18 cellular contexts compared by ENCODE assay signal in the genomic region with DNA sequence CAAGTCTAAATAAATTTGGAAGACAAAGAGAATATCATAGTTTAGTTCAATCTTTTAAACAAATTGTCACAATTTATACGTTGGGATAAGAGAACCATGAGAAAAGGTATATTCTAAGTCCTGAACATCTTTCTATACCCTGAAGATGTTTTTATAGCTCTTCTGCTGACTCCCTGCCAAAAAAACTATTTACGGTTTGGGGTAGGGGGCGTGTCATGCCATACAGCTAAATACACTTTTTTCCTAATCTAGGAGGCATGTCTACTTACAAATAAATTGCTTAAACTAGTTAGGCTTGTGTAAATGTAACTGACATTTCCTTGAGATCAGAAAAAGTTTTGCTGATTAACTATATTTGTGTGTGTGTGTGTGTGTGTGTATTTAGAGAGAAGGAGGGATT.
DNase-seq lines count a peak whose midpoint lies in the region; ATAC-seq, FAIRE-seq and TF ChIP-seq lines count a peak whose summit lies in the region.
"Had no signal": no experiment of that assay in that cellular context is flagged by ENCODE, and none has a peak within 500 bp of the region (broad histone marks: within the 10 kb centered on the region; RNA-seq: fewer than 3 reads in every experiment).

No MANE protein-coding gene starts in this region.

- H3K36me3 Mint-ChIP-seq in activated T-cell treated with anti-CD3 and anti-CD28 coated beads, Interleukin-2, amount 50 U/mL, for 72 hours (ENCODE audit: insufficient read depth in 2 of 2) = peaks cover 0 to 1% of the 10 kb centered on the region in 2 donors

- TF ChIP-seq CTCF in A549 (IDR thresholded peaks at IDR 0.05) = no peak
- TF ChIP-seq CTCF in endothelial cell of umbilical vein (IDR thresholded peaks at IDR 0.05; ENCODE audit: extremely low read depth in 1 of 2, insufficient read depth in 1 of 2, low read depth in 1 of 2, low read length in 2 of 2) = no peak
- no peak for TF ChIP-seq CTCF in upper lobe of right lung (IDR thresholded peaks at IDR 0.05)

- H3K9me3 ChIP-seq in A549 (no peaks in the 10 kb centered on the region), endothelial cell of umbilical vein (replicated peaks; ENCODE audit: control insufficient read depth, insufficient read depth, low read length) (no peaks in the 10 kb centered on the region), upper lobe of right lung (no peaks in the 10 kb centered on the region)
- peaks cover 0 to 4% (median 0%) of the 10 kb centered on the region in 11 experiments; a peak in 1 of 22 replicates for H3K9me3 ChIP-seq in BLaER1 treated with 17β-estradiol and CSF1 and Interleukin-3, amounts not matched to agents 10 nM and 100 nM (replicated peaks in 1 of 11)
- H3K9me3 ChIP-seq: BE2C had no signal

- 6% methylated on average over 3 of the region's 3 CpGs for WGBS in A549 (ENCODE audit: missing lambda C conversion rate)

- peaks cover 2% of the 10 kb centered on the region for H3K79me2 ChIP-seq in endothelial cell of umbilical vein (ENCODE audit: control insufficient read depth, insufficient read depth, low read length)

- H3K4me2 ChIP-seq in A549 (peak overlapping the region; percentile 91), endothelial cell of umbilical vein (ENCODE audit: insufficient read depth, low read length) (no peak overlapping the region)
- peak overlapping the region; percentile 5 to 82 (median 54); a peak in 16 of 22 replicates for H3K4me2 ChIP-seq in BLaER1 treated with 17β-estradiol and CSF1 and Interleukin-3, amounts not matched to agents 10 nM and 100 nM

- no peak overlapping the region for H3K9ac ChIP-seq in BLaER1 treated with 17β-estradiol and CSF1 and Interleukin-3, amounts not matched to agents 10 nM and 100 nM
- H3K9ac ChIP-seq in endothelial cell of umbilical vein (replicated peaks; ENCODE audit: extremely low read depth, insufficient read depth, low read length) = no peak overlapping the region

- ATAC-seq in A549 (peak in 1 of 2 experiments; percentile 16; a peak in 3 of 6 replicates), upper lobe of right lung (no peak)
- ATAC-seq in activated T-cell treated with anti-CD3 and anti-CD28 coated beads, Interleukin-2, amount 50 U/mL, for 72 hours (replicated peaks in 1 of 2) = no peak
- ATAC-seq: PC-3, T-cell had no signal

- POLR2A ChIA-PET in A549 (lab: Yijun Ruan, JAX) (no interaction called here), endothelial cell of umbilical vein (lab: Charles Lee) (no interaction called here)

- H3K27me3 ChIP-seq in BLaER1 treated with 17β-estradiol and CSF1 and Interleukin-3, amounts not matched to agents 10 nM and 100 nM = no peaks in the 10 kb centered on the region
- H3K27me3 ChIP-seq in endothelial cell of umbilical vein (ENCODE audit: control insufficient read depth in 2 of 2, insufficient read depth in 2 of 2, low read length in 2 of 2) (no peaks in the 10 kb centered on the region), upper lobe of right lung (no peaks in the 10 kb centered on the region)
- H3K27me3 ChIP-seq: BE2C had no signal

- dilution Hi-C loops in endothelial cell of umbilical vein (cut with MboI; ENCODE audit: extremely low pct_ligation_motif_present, low sequenced_read_pairs) = no loop called here

- intact Hi-C loops in endothelial cell of umbilical vein (cut with micrococcal nuclease) (no loop called here), upper lobe of right lung (cut with DNase I) (no loop called here)

- peak; percentile 13 for FAIRE-seq in A549 (lab: Jason Lieb, UNC)
- peak; percentile 69 for FAIRE-seq in endothelial cell of umbilical vein (lab: Jason Lieb, UNC)
- FAIRE-seq: H1 had no signal

- no TSS peak for BruUV-seq in endothelial cell of umbilical vein (replicated peaks; lab: Mats Ljungman, UMichigan)

- CTCF ChIA-PET in A549 (lab: Yijun Ruan, JAX) (interaction anchor here (1.0 to 1.7 kb wide), 8 partner anchors 10 to 197 kb away, joined by 3 to 5 read pairs (median 3); no protein-coding TSS in a partner anchor), endothelial cell of umbilical vein (lab: Charles Lee) (interaction anchor here (1.1 kb wide), 1 partner anchor 215 kb away, joined by 3 read pairs; no protein-coding TSS in a partner anchor)

- peaks cover 52% of the 10 kb centered on the region for H3K4me1 Mint-ChIP-seq in activated T-cell treated with anti-CD3 and anti-CD28 coated beads, Interleukin-2, amount 50 U/mL, for 72 hours (ENCODE audit: low read depth)

- H3K27ac ChIP-seq in A549 = peak overlapping the region; percentile 54 to 65
- no peak overlapping the region; a peak in 2 of 22 replicates for H3K27ac ChIP-seq in BLaER1 treated with 17β-estradiol and CSF1 and Interleukin-3, amounts not matched to agents 10 nM and 100 nM
- no peak overlapping the region for H3K27ac ChIP-seq in endothelial cell of umbilical vein (ENCODE audit: insufficient read depth, low read depth, low read length)
- no peak overlapping the region for H3K27ac ChIP-seq in upper lobe of right lung

- H3K36me3 ChIP-seq in BLaER1 treated with 17β-estradiol and CSF1 and Interleukin-3, amounts not matched to agents 10 nM and 100 nM = peaks cover 0 to 43% (median 14%) of the 10 kb centered on the region in 11 experiments; a peak in 9 of 22 replicates
- H3K36me3 ChIP-seq in endothelial cell of umbilical vein (ENCODE audit: control insufficient read depth in 2 of 2, extremely low read depth in 1 of 2, insufficient read depth in 2 of 2, low read length in 2 of 2) = no peaks in the 10 kb centered on the region
- no peaks in the 10 kb centered on the region for H3K36me3 ChIP-seq in upper lobe of right lung

- no peak overlapping the region for H3K4me3 Mint-ChIP-seq in activated T-cell treated with anti-CD3 and anti-CD28 coated beads, Interleukin-2, amount 50 U/mL, for 72 hours
- H3K4me3 Mint-ChIP-seq: T-cell had no signal

- no peaks in the 10 kb centered on the region for H3K9me1 ChIP-seq in endothelial cell of umbilical vein (replicated peaks; ENCODE audit: control insufficient read depth, extremely low read depth, insufficient read depth, low read length)

- H3K4me3 ChIP-seq in A549 (peak overlapping the region; percentile 32), endothelial cell of umbilical vein (replicated peaks in 1 of 3; ENCODE audit: insufficient read depth in 1 of 3, low read depth in 1 of 3, low read length in 3 of 3) (no peak overlapping the region), upper lobe of right lung (no peak overlapping the region)
- H3K4me3 ChIP-seq in BLaER1 treated with 17β-estradiol and CSF1 and Interleukin-3, amounts not matched to agents 10 nM and 100 nM = no peak overlapping the region

- no peak for TF ChIP-seq RAD21 in A549 (conservative IDR thresholded peaks at IDR 0.05 in 1 of 2, IDR thresholded peaks at IDR 0.05 in 1 of 2)

- H3K27me3 Mint-ChIP-seq in activated T-cell treated with anti-CD3 and anti-CD28 coated beads, Interleukin-2, amount 50 U/mL, for 72 hours (ENCODE audit: low read depth) = no peaks in the 10 kb centered on the region
- H3K27me3 Mint-ChIP-seq: T-cell had no signal

- no peak overlapping the region for H3K27ac Mint-ChIP-seq in activated T-cell treated with anti-CD3 and anti-CD28 coated beads, Interleukin-2, amount 50 U/mL, for 72 hours
- H3K27ac Mint-ChIP-seq: T-cell had no signal

- H2AFZ ChIP-seq in endothelial cell of umbilical vein (ENCODE audit: low read depth, low read length) = no peak overlapping the region

- no peak for TF ChIP-seq EP300 in A549 (IDR thresholded peaks at IDR 0.05)

- no peaks in the 10 kb centered on the region for H3K9me3 Mint-ChIP-seq in activated T-cell treated with anti-CD3 and anti-CD28 coated beads, Interleukin-2, amount 50 U/mL, for 72 hours
- H3K9me3 Mint-ChIP-seq: T-cell had no signal

- DNase-seq in A549 (ENCODE audit: low read depth in 1 of 2, low spot score in 1 of 2) (peak in 1 of 2 experiments; percentile 34), endothelial cell of umbilical vein (ENCODE audit: low read depth, low spot score) (peak; percentile 31), NCI-H1694 treated with DMSO at 0.1 percent for 48 hours (lab: John Stamatoyannopoulos, UW) (no peak), epidermal melanocyte (ENCODE audit: insufficient read length, low spot score) (no peak), upper lobe of right lung (no peak)
- DNase-seq in activated T-cell treated with anti-CD3 and anti-CD28 coated beads, Interleukin-2, amount 50 U/mL, for 72 hours = no peak
- DNase-seq: BE2C, DMS 273 treated with DMSO at 0.1 percent for 48 hours, Karpas-422, MM.1S, NCI-H1105 treated with DMSO at 0.1 percent for 48 hours, NCI-H187 treated with DMSO at 0.1 percent for 48 hours, NCI-H526 treated with DMSO at 0.1 percent for 48 hours, PC-3, T-cell had no signal

- H4K20me1 ChIP-seq in BLaER1 treated with 17β-estradiol and CSF1 and Interleukin-3, amounts not matched to agents 10 nM and 100 nM = peaks cover 34 to 98% (median 90%) of the 10 kb centered on the region in 11 experiments; a peak in 21 of 22 replicates
- no peaks in the 10 kb centered on the region for H4K20me1 ChIP-seq in endothelial cell of umbilical vein (replicated peaks; ENCODE audit: control insufficient read depth, extremely low read depth, insufficient read depth, low read length)

- TF ChIP-seq POLR2A in A549 (IDR thresholded peaks at IDR 0.05; ENCODE audit: low read length) (no peak), endothelial cell of umbilical vein (IDR thresholded peaks at IDR 0.05; ENCODE audit: low read depth, low read length) (no peak)

- peaks cover 79% of the 10 kb centered on the region for H3K4me1 ChIP-seq in A549
- peaks cover 23 to 68% (median 52%) of the 10 kb centered on the region in 10 experiments for H3K4me1 ChIP-seq in BLaER1 treated with 17β-estradiol and CSF1 and Interleukin-3, amounts not matched to agents 10 nM and 100 nM
- peaks cover 12% of the 10 kb centered on the region for H3K4me1 ChIP-seq in endothelial cell of umbilical vein (ENCODE audit: control insufficient read depth, extremely low read depth, insufficient read depth, low read length)
- H3K4me1 ChIP-seq in upper lobe of right lung = peaks cover 13% of the 10 kb centered on the region

TF ChIP-seq in A549, 52 proteins besides CTCF, POLR2A, EP300 and RAD21 (continues in another document):
- TF ChIP-seq HDAC2 (IDR thresholded peaks at IDR 0.05) (no peak), ZC3H11A (IDR thresholded peaks at IDR 0.05) (no peak)

TF ChIP-seq in PFSK-1, 5 proteins besides CTCF, POLR2A, EP300 and RAD21 (continues in another document):
- no peak for TF ChIP-seq TAF1 (IDR thresholded peaks at IDR 0.05; ENCODE audit: borderline replicate concordance, insufficient read depth, low read length)
- no peak for TF ChIP-seq POLR2AphosphoS5 (IDR thresholded peaks at IDR 0.05; ENCODE audit: low read depth, low read length)
- TF ChIP-seq FOXP2 (optimal IDR thresholded peaks at IDR 0.05; ENCODE audit: borderline replicate concordance, extremely low read depth, extremely low read length, insufficient read depth) = no peak

TF ChIP-seq in endothelial cell of umbilical vein, 7 proteins besides CTCF, POLR2A, EP300 and RAD21 (continues in another document):
- TF ChIP-seq GATA2 (IDR thresholded peaks at IDR 0.05; ENCODE audit: insufficient read depth, insufficient read length, low read depth, low read length) (no peak), FOS (IDR thresholded peaks at IDR 0.05; ENCODE audit: borderline replicate concordance, insufficient read depth, low read length) (no peak)
- TF ChIP-seq, protein P1, sequence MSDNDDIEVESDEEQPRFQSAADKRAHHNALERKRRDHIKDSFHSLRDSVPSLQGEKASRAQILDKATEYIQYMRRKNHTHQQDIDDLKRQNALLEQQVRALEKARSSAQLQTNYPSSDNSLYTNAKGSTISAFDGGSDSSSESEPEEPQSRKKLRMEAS (IDR thresholded peaks at IDR 0.05; ENCODE audit: insufficient read depth, insufficient read length) = no peak

Comparison
In these comparisons a context has a peak if more than half of its experiments do, and no peak if none do; other contexts are left out.
1. H3K27ac ChIP-seq: peak in A549 (2 of 2); none in BLaER1 treated with 17β-estradiol and CSF1 and Interleukin-3, amounts not matched to agents 10 nM and 100 nM (0 of 11), endothelial cell of umbilical vein (single experiment) and upper lobe of right lung (single experiment).